In genomic region chr3:52053307-52054304, GRCh38 we compare ENCODE assay signal across 8 cellular contexts. TPM values are rescaled to one million over a fixed set of nuclear protein-coding genes. Genes with fewer than 3 reads are reported as not detected.
DNase-seq lines count a peak whose midpoint lies in the region; ATAC-seq and TF ChIP-seq lines count a peak whose summit lies in the region.

No MANE protein-coding gene starts in this region.

- H3K4me3 ChIP-seq in GM06990 (replicated peaks; ENCODE audit: low read depth, low read length) = peak overlapping the region; percentile 21
- peak overlapping the region; percentile 89 for H3K4me3 ChIP-seq in RWPE2 (ENCODE audit: severe bottlenecking)

- H3K9me3 Mint-ChIP-seq in MCF 10A (ENCODE audit: unreplicated experiment) = no peaks in the 10 kb centered on the region

- H3K36me3 ChIP-seq in GM06990 (ENCODE audit: control insufficient read depth, insufficient read depth, low read length) (peaks cover 21% of the 10 kb centered on the region), RWPE2 (ENCODE audit: low read depth) (peaks cover 72% of the 10 kb centered on the region)

- peak overlapping the region; percentile 47 for H3K27ac Mint-ChIP-seq in MCF 10A (ENCODE audit: low read depth, unreplicated experiment)

- CTCF ChIA-PET in MCF 10A (lab: Yijun Ruan, JAX) = interaction anchor here (0.5 to 8.5 kb wide), 57 partner anchors 8 to 1056 kb away, joined by 3 to 116 read pairs (median 5); partner anchors contain the start of genes ABHD14A, ABHD14B, ACY1 and GLYCTK

- H3K27me3 ChIP-seq in GM06990 (replicated peaks; ENCODE audit: control insufficient read depth, insufficient read depth, low read length) = no peaks in the 10 kb centered on the region
- no peaks in the 10 kb centered on the region for H3K27me3 ChIP-seq in RWPE2 (ENCODE audit: insufficient read depth, poor library complexity, severe bottlenecking)

- H3K27ac ChIP-seq in RWPE2 (ENCODE audit: poor library complexity, severe bottlenecking) = peak overlapping the region; percentile 99

- ATAC-seq in RWPE2 (ENCODE audit: low read depth) (peak; percentile 54), HG03439 (IDR thresholded peaks at IDR 0.05; ENCODE audit: unreplicated experiment) (no peak)

- no peaks in the 10 kb centered on the region for H3K9me3 ChIP-seq in RWPE2 (ENCODE audit: severe bottlenecking)

- intact Hi-C loops in MCF 10A (cut with micrococcal nuclease) = loop anchor here (1.0 to 2.0 kb wide), 5 partner anchors 52 to 285 kb away; partner anchors contain the start of gene PARP3

- H3K4me1 Mint-ChIP-seq in MCF 10A (ENCODE audit: insufficient read depth, unreplicated experiment) = peaks cover 37% of the 10 kb centered on the region

- peak; percentile 57 for TF ChIP-seq CTCF in GM06990 (IDR thresholded peaks at IDR 0.05; ENCODE audit: insufficient read depth, low read length, poor library complexity, severe bottlenecking)
- TF ChIP-seq CTCF in RWPE2 (IDR thresholded peaks at IDR 0.05; ENCODE audit: poor library complexity, severe bottlenecking) = peak; percentile 77
- TF ChIP-seq CTCF in MCF 10A (IDR thresholded peaks at IDR 0.05; ENCODE audit: unreplicated experiment) = peak; percentile 27

- POLR2A ChIA-PET in MCF 10A (lab: Yijun Ruan, JAX) = interaction anchor here (0.6 to 6.1 kb wide), 28 partner anchors 8 to 231 kb away, joined by 3 to 101 read pairs (median 6); partner anchors contain the start of genes ABHD14B, PARP3, POC1A and RPL29

- DNase-seq in GM06990 (ENCODE audit: extremely low read depth, insufficient read length) (peak; percentile 41), RWPE2 (ENCODE audit: low spot score) (peak; percentile 98), MCF 10A (ENCODE audit: unreplicated experiment) (peak; percentile 97), lung microvascular endothelial cell (ENCODE audit: low read depth in 2 of 2) (peak; percentile 72 to 83), NCI-H2171 treated with DMSO at 0.1 percent for 48 hours (lab: John Stamatoyannopoulos, UW) (no peak), T1000 (lab: John Stamatoyannopoulos, UW) (no peak)
- DNase-seq in stimulated activated CD8-positive, alpha-beta memory T cell treated with anti-CD3 and anti-CD28 coated beads, Interleukin-7, amount 100 ng/mL, for 48 hours (ENCODE audit: extremely low read depth in 1 of 2, low read depth in 1 of 2) = peak; percentile 18 to 50

- H3K27me3 Mint-ChIP-seq in MCF 10A (ENCODE audit: insufficient read depth, unreplicated experiment) = no peaks in the 10 kb centered on the region

- H3K36me3 Mint-ChIP-seq in MCF 10A (ENCODE audit: insufficient read depth, unreplicated experiment) = peaks cover 64% of the 10 kb centered on the region

- peak overlapping the region; percentile 72 for H3K4me3 Mint-ChIP-seq in MCF 10A (ENCODE audit: unreplicated experiment)

- peaks cover 26% of the 10 kb centered on the region for H3K4me1 ChIP-seq in RWPE2 (ENCODE audit: insufficient read depth, poor library complexity, severe bottlenecking)

- TSS peak; percentile 4 for BruUV-seq in MCF 10A (replicated peaks; lab: Mats Ljungman, UMichigan)

RNA-seq across cellular contexts. Expression of gene DUSP7, which starts 2.8 kb away (rescaled TPM):
- total RNA-seq in MCF 10A (2022) = 67.4 and 69.1 TPM in 2 replicates
- 5.4 and 6.2 TPM in 2 replicates for total RNA-seq in lung microvascular endothelial cell

RNA-seq across cellular contexts. Expression of gene RPL29, which starts 57.9 kb away (rescaled TPM):
- total RNA-seq in MCF 10A (2022) (1,551 and 1,602 TPM in 2 replicates), lung microvascular endothelial cell (760 and 1,004 TPM in 2 replicates)

Comparison
In these comparisons a context has a peak if more than half of its experiments do, and no peak if none do; other contexts are left out.
1. DNase-seq: peak in GM06990 (single experiment), RWPE2 (single experiment), MCF 10A (single experiment), lung microvascular endothelial cell (2 of 2) and stimulated activated CD8-positive, alpha-beta memory T cell treated with anti-CD3 and anti-CD28 coated beads, Interleukin-7, amount 100 ng/mL, for 48 hours (2 of 2); none in NCI-H2171 treated with DMSO at 0.1 percent for 48 hours (single experiment) and T1000 (single experiment).
2. CTCF ChIP-seq: peak in every context shown above with its lines; median percentile 77 in RWPE2; 57 in GM06990; 27 in MCF 10A.